ENCODE assay signal across 1 cellular context in the genomic region with DNA sequence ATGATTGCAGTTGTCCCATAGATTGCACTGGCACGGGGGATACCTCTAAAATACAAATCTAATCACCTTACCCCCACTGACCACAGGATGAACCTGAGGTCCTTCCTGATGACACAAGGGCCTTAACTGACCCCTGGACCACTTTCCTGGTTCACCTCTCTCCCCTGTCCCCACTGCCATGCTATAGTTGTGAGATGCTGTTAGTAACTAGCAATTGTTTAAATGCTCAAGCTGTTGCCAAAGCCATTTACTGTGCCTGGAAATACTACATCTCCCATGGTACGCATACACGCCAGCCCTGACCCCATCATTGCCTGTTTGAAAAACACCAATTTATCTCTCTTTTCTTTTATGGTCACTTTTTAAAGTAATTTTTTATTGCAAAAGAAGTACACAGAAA.
TF ChIP-seq lines count a peak whose summit lies in the region.

No MANE protein-coding gene starts in this region.

TF ChIP-seq in IMR-90, 13 proteins besides CTCF, POLR2A, EP300 and RAD21:
- no peak for TF ChIP-seq MAZ (IDR thresholded peaks at IDR 0.05; ENCODE audit: borderline replicate concordance, low read depth, low read length)
- no peak for TF ChIP-seq RFX5 (IDR thresholded peaks at IDR 0.05; ENCODE audit: low read depth, low read length)
- no peak for TF ChIP-seq MAFK (IDR thresholded peaks at IDR 0.05; ENCODE audit: low read depth, low read length)
- no peak for TF ChIP-seq CEBPB (IDR thresholded peaks at IDR 0.05; ENCODE audit: low read depth, low read length)
- no peak for TF ChIP-seq SMC3 (IDR thresholded peaks at IDR 0.05; ENCODE audit: low read depth, low read length)
- no peak for TF ChIP-seq NFE2L2 (IDR thresholded peaks at IDR 0.05; ENCODE audit: low read depth, low read length)
- TF ChIP-seq, protein P1, sequence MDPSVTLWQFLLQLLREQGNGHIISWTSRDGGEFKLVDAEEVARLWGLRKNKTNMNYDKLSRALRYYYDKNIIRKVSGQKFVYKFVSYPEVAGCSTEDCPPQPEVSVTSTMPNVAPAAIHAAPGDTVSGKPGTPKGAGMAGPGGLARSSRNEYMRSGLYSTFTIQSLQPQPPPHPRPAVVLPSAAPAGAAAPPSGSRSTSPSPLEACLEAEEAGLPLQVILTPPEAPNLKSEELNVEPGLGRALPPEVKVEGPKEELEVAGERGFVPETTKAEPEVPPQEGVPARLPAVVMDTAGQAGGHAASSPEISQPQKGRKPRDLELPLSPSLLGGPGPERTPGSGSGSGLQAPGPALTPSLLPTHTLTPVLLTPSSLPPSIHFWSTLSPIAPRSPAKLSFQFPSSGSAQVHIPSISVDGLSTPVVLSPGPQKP (IDR thresholded peaks at IDR 0.05; ENCODE audit: borderline replicate concordance, low read depth, low read length): no peak
- no peak for TF ChIP-seq CHD1 (IDR thresholded peaks at IDR 0.05; ENCODE audit: low read depth, low read length)
- TF ChIP-seq MXI1 (IDR thresholded peaks at IDR 0.05; ENCODE audit: borderline replicate concordance, low read depth, low read length): no peak
- TF ChIP-seq RCOR1 (IDR thresholded peaks at IDR 0.05; ENCODE audit: insufficient replicate concordance, low read length): no peak
- TF ChIP-seq, protein P2, sequence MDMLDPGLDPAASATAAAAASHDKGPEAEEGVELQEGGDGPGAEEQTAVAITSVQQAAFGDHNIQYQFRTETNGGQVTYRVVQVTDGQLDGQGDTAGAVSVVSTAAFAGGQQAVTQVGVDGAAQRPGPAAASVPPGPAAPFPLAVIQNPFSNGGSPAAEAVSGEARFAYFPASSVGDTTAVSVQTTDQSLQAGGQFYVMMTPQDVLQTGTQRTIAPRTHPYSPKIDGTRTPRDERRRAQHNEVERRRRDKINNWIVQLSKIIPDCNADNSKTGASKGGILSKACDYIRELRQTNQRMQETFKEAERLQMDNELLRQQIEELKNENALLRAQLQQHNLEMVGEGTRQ (IDR thresholded peaks at IDR 0.05; ENCODE audit: low read depth, low read length): no peak
- TF ChIP-seq FOS (IDR thresholded peaks at IDR 0.05; ENCODE audit: low read depth, low read length): no peak
- TF ChIP-seq BHLHE40 (IDR thresholded peaks at IDR 0.05; ENCODE audit: low read depth, low read length): no peak
